ENCODE assay signal across 11 cellular contexts in the genomic region with DNA sequence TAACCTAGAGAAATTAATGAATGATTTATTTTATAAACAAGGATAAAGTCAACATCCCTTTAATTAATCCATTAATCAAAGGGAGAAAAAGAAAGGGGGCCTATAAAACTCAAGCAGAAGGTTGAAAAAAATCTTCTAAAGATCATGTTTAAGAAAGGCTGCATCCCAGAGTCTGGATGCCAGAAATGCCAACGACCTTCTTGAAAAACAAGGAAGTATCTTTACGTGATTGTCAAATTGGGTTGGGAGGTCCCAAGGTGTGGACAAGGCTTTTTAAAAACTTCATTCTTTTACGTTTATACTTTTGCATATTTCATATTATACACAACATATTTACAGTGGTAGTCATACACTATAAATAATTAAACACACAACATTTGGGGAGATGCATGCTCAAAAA. TPM values are rescaled to one million over a fixed set of nuclear protein-coding genes. Genes with fewer than 3 reads are reported as not detected.
A peak's percentile ranks its signal among the peaks of the same experiment; 100 is the strongest.
DNase-seq lines count a peak whose midpoint lies in the region; ATAC-seq, FAIRE-seq and TF ChIP-seq lines count a peak whose summit lies in the region.
"Had no signal": no experiment of that assay in that cellular context is flagged by ENCODE, and none has a peak within 500 bp of the region (broad histone marks: within the 10 kb centered on the region; RNA-seq: fewer than 3 reads in every experiment).

No MANE protein-coding gene starts in this region.

- in situ Hi-C loops in IMR-90 (cut with MboI; ENCODE audit: low sequenced_read_pairs) = no loop called here

- no peak for ATAC-seq in IMR-90 (ENCODE audit: low read depth)

- no peaks in the 10 kb centered on the region; the same call in 1 of the 2 replicates for H3K36me3 ChIP-seq in IMR-90 (ENCODE audit: control insufficient read depth, insufficient read depth, low read length)
- no peaks in the 10 kb centered on the region for H3K36me3 ChIP-seq in neural cell (ENCODE audit: insufficient read depth, low read length)
- H3K36me3 ChIP-seq: Peyer's patch had no signal

- DNase-seq in AG04450 (ENCODE audit: low read depth, low spot score) = no peak
- no peak for DNase-seq in IMR-90
- DNase-seq in coronary artery (ENCODE audit: low spot score) = no peak
- DNase-seq in stimulated activated CD4-positive, alpha-beta T cell treated with anti-CD3 and anti-CD28 coated beads, Interleukin-4, amount 100 ng/mL, for 4 hours = no peak
- DNase-seq in GM03348 (ENCODE audit: low spot score) = no peak
- no peak for DNase-seq in NCI-H1436 (lab: John Stamatoyannopoulos, UW)
- DNase-seq in H54 (ENCODE audit: insufficient read length, low spot score) = no peak
- DNase-seq: kidney glomerular epithelial cell; Peyer's patch; stimulated activated CD4-positive, alpha-beta T cell treated with anti-CD3 and anti-CD28 coated beads, Interleukin-2, amount 100 ng/mL, for 24 hours had no signal

- no peak overlapping the region for H2BK120ac ChIP-seq in IMR-90 (ENCODE audit: low read depth, low read length)

- peaks cover 44% of the 10 kb centered on the region for H3K79me2 ChIP-seq in neural cell (replicated peaks; ENCODE audit: insufficient read depth, low read length)

- H4K8ac ChIP-seq in IMR-90 (ENCODE audit: low read depth in 2 of 2, low read length in 2 of 2) = no peak overlapping the region

- intact Hi-C loops in IMR-90 (cut with micrococcal nuclease) = loop anchor here (5.0 kb wide), 2 partner anchors 201 to 509 kb away; partner anchors contain the start of gene POLQ

- H3K4me2 ChIP-seq in IMR-90 (ENCODE audit: low read depth, low read length) = peak overlapping the region; percentile 85
- peak overlapping the region; percentile 78 for H3K4me2 ChIP-seq in neural cell (ENCODE audit: low read length)

- no CpG with 5 or more reads among the region's 3 CpGs for WGBS in IMR-90 (ENCODE audit: extremely low coverage in 2 of 2, insufficient read length in 1 of 2), 2 experiments

- peaks cover 4% of the 10 kb centered on the region; the same call in 1 of the 2 replicates for H3K9me3 ChIP-seq in AG04450 (ENCODE audit: control insufficient read depth, insufficient read depth, low read length)
- no peaks in the 10 kb centered on the region for H3K9me3 ChIP-seq in IMR-90 (ENCODE audit: control insufficient read depth, insufficient read depth, low read length)
- H3K9me3 ChIP-seq in neural cell (ENCODE audit: low read length) = no peaks in the 10 kb centered on the region
- H3K9me3 ChIP-seq: Peyer's patch had no signal

- no peak overlapping the region for H4K5ac ChIP-seq in IMR-90 (ENCODE audit: low read depth, low read length)

- no peak overlapping the region for H2BK5ac ChIP-seq in IMR-90 (ENCODE audit: low read depth, low read length, poor library complexity, severe bottlenecking)

- 0 out of 2 replicates have a peak, but pooled peaks cover 4% of the 10 kb centered on the region for H3K9me1 ChIP-seq in IMR-90 (ENCODE audit: insufficient read depth, low read length)

- TF ChIP-seq EP300 in neural cell (conservative IDR thresholded peaks at IDR 0.05; ENCODE audit: poor library complexity, severe bottlenecking) = no peak

- TF ChIP-seq POLR2A in IMR-90 (IDR thresholded peaks at IDR 0.05; ENCODE audit: low read depth, low read length) (no peak), H54 (IDR thresholded peaks at IDR 0.05; ENCODE audit: low read depth, low read length) (no peak)

- no peaks in the 10 kb centered on the region for H3K9me2 ChIP-seq in neural cell (ENCODE audit: insufficient read depth, low read length)

- H3K56ac ChIP-seq in IMR-90 (ENCODE audit: extremely low read depth, insufficient read depth, low read length) = no peak overlapping the region

- no peak overlapping the region for H3K27ac ChIP-seq in AG04450 (ENCODE audit: low read depth, low read length)
- H3K27ac ChIP-seq in IMR-90 (ENCODE audit: insufficient read depth, low read length) = no peak overlapping the region
- peak overlapping the region; percentile 91 to 96 for H3K27ac ChIP-seq in coronary artery
- H3K27ac ChIP-seq in neural cell (ENCODE audit: low read length) = no peak overlapping the region

- POLR2A ChIA-PET in AG04450 (lab: Yijun Ruan, JAX) (interaction anchor here (0.6 to 0.7 kb wide), 2 partner anchors 13 to 21 kb away, joined by 3 read pairs; no protein-coding TSS in a partner anchor), IMR-90 (lab: Charles Lee; ENCODE audit: unreplicated experiment) (no interaction called here)

- no peak for FAIRE-seq in H54 (lab: Jason Lieb, UNC)

- H3K14ac ChIP-seq in IMR-90 (replicated peaks; ENCODE audit: low read depth, low read length) = no peak overlapping the region

- H3K27me3 ChIP-seq in AG04450 (ENCODE audit: control insufficient read depth, insufficient read depth, low read length) (no peaks in the 10 kb centered on the region), IMR-90 (ENCODE audit: control insufficient read depth, insufficient read depth, low read length) (no peaks in the 10 kb centered on the region), neural cell (ENCODE audit: insufficient read depth, low read depth, low read length) (no peaks in the 10 kb centered on the region)
- H3K27me3 ChIP-seq: Peyer's patch had no signal

- no peak overlapping the region for H2AK5ac ChIP-seq in IMR-90 (ENCODE audit: low read depth, low read length)

- no peak overlapping the region for H3K4ac ChIP-seq in IMR-90 (ENCODE audit: low read depth, low read length)

- H3K9ac ChIP-seq in IMR-90 (ENCODE audit: low read depth, low read length) (no peak overlapping the region), neural cell (ENCODE audit: low read length) (peak overlapping the region; percentile 89)

- no peak overlapping the region for H3K18ac ChIP-seq in IMR-90 (ENCODE audit: low read depth, low read length)

- CTCF ChIA-PET in AG04450 (lab: Charles Lee) = interaction anchor here (1.0 to 1.2 kb wide), 2 partner anchors 18 to 201 kb away, joined by 3 read pairs; no protein-coding TSS in a partner anchor
- CTCF ChIA-PET in IMR-90 (lab: Yijun Ruan, JAX) = no interaction called here

- peaks cover 14 to 38% of the 10 kb centered on the region in 2 experiments; a peak in 3 of 4 replicates for H3K79me1 ChIP-seq in IMR-90 (ENCODE audit: low read depth in 1 of 2, low read length in 2 of 2)

- H3K4me3 ChIP-seq in AG04450 (ENCODE audit: low read depth, low read length) (peak overlapping the region; percentile 92), IMR-90 (ENCODE audit: insufficient read depth, low read depth, low read length) (peak overlapping the region; percentile 72), coronary artery (peak overlapping the region; percentile 91), neural cell (ENCODE audit: low read length) (peak overlapping the region; percentile 80)

- no peak overlapping the region for H2BK15ac ChIP-seq in IMR-90 (ENCODE audit: low read depth, low read length)

- H3K4me1 ChIP-seq in IMR-90 (ENCODE audit: control insufficient read depth, insufficient read depth, low read length) = no peaks in the 10 kb centered on the region

- H4K91ac ChIP-seq in IMR-90 (ENCODE audit: insufficient read depth, low read depth, low read length) = no peak overlapping the region

- TF ChIP-seq CTCF in AG04450 (IDR thresholded peaks at IDR 0.05; ENCODE audit: low read depth, low read length) (no peak), IMR-90 (conservative IDR thresholded peaks at IDR 0.05; ENCODE audit: low read depth, low read length) (no peak), coronary artery (IDR thresholded peaks at IDR 0.05) (no peak), neural cell (IDR thresholded peaks at IDR 0.05; ENCODE audit: poor library complexity, severe bottlenecking) (no peak)

- dilution Hi-C loops in IMR-90 (cut with HindIII; ENCODE audit: low sequenced_read_pairs, unreplicated experiment) = no loop called here

- H4K20me1 ChIP-seq in IMR-90 (ENCODE audit: insufficient read depth, low read length) (peaks cover 12% of the 10 kb centered on the region), neural cell (ENCODE audit: insufficient read depth) (no peaks in the 10 kb centered on the region)

- no peak overlapping the region for H2BK20ac ChIP-seq in IMR-90 (ENCODE audit: low read depth, low read length)

- H3F3A ChIP-seq in neural cell (ENCODE audit: insufficient read depth, low read length, poor library complexity, severe bottlenecking) = no peaks in the 10 kb centered on the region

- no peak overlapping the region for H3K23ac ChIP-seq in IMR-90 (ENCODE audit: low read depth, low read length)

- H2AFZ ChIP-seq in IMR-90 (replicated peaks; ENCODE audit: low read length, poor library complexity) (no peak overlapping the region), neural cell (ENCODE audit: low read depth, low read length) (no peak overlapping the region)

- no peak overlapping the region for H2AK9ac ChIP-seq in IMR-90 (replicated peaks; ENCODE audit: low read depth, low read length, poor library complexity)

- no TSS peak for BruUV-seq in IMR-90 (replicated peaks; lab: Mats Ljungman, UMichigan)

- no peak for TF ChIP-seq RAD21 in IMR-90 (IDR thresholded peaks at IDR 0.05; ENCODE audit: low read length)
- TF ChIP-seq RAD21 in neural cell (conservative IDR thresholded peaks at IDR 0.05) = no peak

TF ChIP-seq in IMR-90, 13 proteins besides CTCF, POLR2A, EP300 and RAD21 (continues in another document):
- no peak for TF ChIP-seq SMC3 (IDR thresholded peaks at IDR 0.05; ENCODE audit: low read depth, low read length)

TF ChIP-seq in neural cell, 6 proteins besides CTCF, POLR2A, EP300 and RAD21 (continues in another document):
- TF ChIP-seq MXI1 (conservative IDR thresholded peaks at IDR 0.05; ENCODE audit: poor library complexity, severe bottlenecking) = no peak

RNA-seq across cellular contexts. Expression of gene GOLGB1, which starts 1.6 kb away (rescaled TPM):
- polyA plus RNA-seq in AG04450 (2011; rRNA removed) = 30.3 and 35.7 TPM in 2 replicates
- 36.4 and 38.9 TPM in 2 replicates for polyA minus RNA-seq in AG04450 (2011; rRNA and poly(A)+ RNA removed)
- 30.3 and 56.1 TPM in 2 replicates for total RNA-seq in IMR-90 (2012; rRNA removed)
- polyA plus RNA-seq in IMR-90 (2012; rRNA removed) = 9.1 and 13.3 TPM in 2 replicates
- 2.5 and 5.7 TPM in 2 replicates for polyA plus RNA-seq in IMR-90 (2012; cell fraction: cytosol; rRNA removed)
- 12.7 and 48.1 TPM in 2 replicates for polyA plus RNA-seq in IMR-90 (2012; cell fraction: nucleus; rRNA removed; ENCODE audit: low replicate concordance)
- 29.3 and 30.2 TPM in 2 replicates for polyA plus RNA-seq in neural cell
- polyA minus RNA-seq in neural cell = 64.5 and 78.4 TPM in 2 replicates

Comparison
In these comparisons a context has a peak if more than half of its experiments do, and no peak if none do; other contexts are left out.
1. H3K27ac ChIP-seq: peak in coronary artery (2 of 2); none in AG04450 (single experiment), IMR-90 (single experiment) and neural cell (single experiment).
2. Peak in every context shown above with its lines, with median percentiles within 50 percentile points of each other: H3K4me3 ChIP-seq.